18 cellular contexts compared by ENCODE assay signal in the genomic region with DNA sequence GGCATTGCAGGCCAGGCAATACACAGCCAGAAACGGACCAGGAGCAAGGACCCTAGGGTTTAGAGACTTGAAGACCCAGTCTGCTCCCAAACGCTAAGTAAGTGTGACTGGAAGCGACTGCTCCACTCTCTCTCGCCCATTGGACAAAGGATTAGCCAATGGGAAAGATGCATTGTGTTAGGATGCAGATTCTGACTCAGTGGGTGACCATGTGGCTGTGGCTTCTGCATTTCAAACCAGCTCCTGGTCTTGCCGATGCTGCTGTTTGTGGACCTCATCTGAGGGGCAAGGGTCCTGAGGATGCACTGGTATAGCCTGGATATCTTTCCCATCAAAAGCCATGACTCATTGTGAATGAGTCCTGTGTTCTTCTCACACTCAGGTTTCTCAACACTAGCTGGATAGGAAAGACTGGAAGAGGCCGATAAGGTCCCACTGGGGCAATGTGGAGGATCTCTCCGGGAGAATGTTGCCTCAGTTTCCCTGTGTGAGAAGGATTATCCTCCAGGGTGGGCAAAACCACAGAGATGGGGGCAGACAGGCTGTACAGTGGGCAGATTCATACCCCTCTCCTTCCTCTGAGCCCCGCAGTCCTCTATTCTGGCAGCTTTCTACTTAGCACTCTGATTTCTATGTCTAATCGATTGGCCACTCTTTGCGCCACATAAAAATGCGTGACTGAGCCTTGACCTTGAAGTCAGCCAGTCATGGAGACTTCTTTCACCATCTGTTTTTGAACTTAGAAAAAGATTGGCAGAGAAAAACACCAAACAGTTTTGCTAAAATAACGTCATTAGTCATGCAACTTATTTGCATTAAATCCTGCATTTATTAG.
"Had no signal": no experiment of that assay in that cellular context is flagged by ENCODE, and none has a peak within 500 bp of the region (broad histone marks: within the 10 kb centered on the region; RNA-seq: fewer than 3 reads in every experiment).

No MANE protein-coding gene starts in this region.

- H3K9me3 ChIP-seq: adrenal gland, esophagus squamous epithelium, transverse colon, vagina had no signal

- H3K27ac ChIP-seq: adrenal gland, coronary artery, esophagus squamous epithelium, transverse colon, vagina had no signal

- ATAC-seq: natural killer cell treated with Interleukin-12 subunit alpha and Interleukin-12 subunit beta and Interleukin-15 and Interleukin-18, amount 100 ng/mL, for 72 hours; stimulated activated memory B cell treated with anti-CD40 and anti-IgM and Interleukin-4, amounts not matched to agents 10 μg/mL and 1 μg/mL and 100 μg/mL, for 72 hours had no signal

- H3K27ac Mint-ChIP-seq: activated T-cell treated with anti-CD3 and anti-CD28 coated beads, Interleukin-2, amount 50 U/mL, for 24 hours; natural killer cell treated with Interleukin-12 subunit alpha and Interleukin-12 subunit beta and Interleukin-15 and Interleukin-18, amount 100 ng/mL, for 72 hours had no signal

- H3K4me1 ChIP-seq: adrenal gland had no signal

- H3K36me3 ChIP-seq: adrenal gland, esophagus squamous epithelium, transverse colon, vagina had no signal

- H3K27me3 Mint-ChIP-seq: activated T-cell treated with anti-CD3 and anti-CD28 coated beads, Interleukin-2, amount 50 U/mL, for 24 hours; central memory CD8-positive, alpha-beta T cell; natural killer cell treated with Interleukin-12 subunit alpha and Interleukin-12 subunit beta and Interleukin-15 and Interleukin-18, amount 100 ng/mL, for 72 hours; stimulated activated memory B cell treated with anti-CD40 and anti-IgM and Interleukin-4, amounts not matched to agents 10 μg/mL and 1 μg/mL and 100 μg/mL, for 72 hours had no signal

- H3K9me3 Mint-ChIP-seq: activated T-cell treated with anti-CD3 and anti-CD28 coated beads, Interleukin-2, amount 50 U/mL, for 24 hours; central memory CD8-positive, alpha-beta T cell; natural killer cell treated with Interleukin-12 subunit alpha and Interleukin-12 subunit beta and Interleukin-15 and Interleukin-18, amount 100 ng/mL, for 72 hours; stimulated activated memory B cell treated with anti-CD40 and anti-IgM and Interleukin-4, amounts not matched to agents 10 μg/mL and 1 μg/mL and 100 μg/mL, for 72 hours had no signal

- DNase-seq: activated CD4-positive, alpha-beta T cell treated with anti-CD3 and anti-CD28 coated beads for 1 hour; activated CD4-positive, alpha-beta T cell treated with anti-CD3 and anti-CD28 coated beads, Interleukin-2, amount 50 U/mL, for 48 hours; activated effector memory CD4-positive, alpha-beta T cell treated with Interleukin-2 at 50 U/mL for 16 hours; activated naive CD4-positive, alpha-beta T cell treated with anti-CD3 and anti-CD28 coated beads, Interleukin-2, amount 50 U/mL, for 16 hours; activated T-cell treated with anti-CD3 and anti-CD28 coated beads, Interleukin-2, amount 50 U/mL, for 24 hours; adrenal gland; esophagus squamous epithelium; hypothalamus; left ventricle myocardium superior; mesendoderm; stimulated activated CD4-positive, alpha-beta T cell treated with anti-CD3 and anti-CD28 coated beads, Interleukin-2, amount 100 ng/mL, for 48 hours; substantia nigra; transverse colon had no signal

- H3K4me3 ChIP-seq: adrenal gland, coronary artery, esophagus squamous epithelium, transverse colon, vagina had no signal

- H3K4me3 Mint-ChIP-seq: activated T-cell treated with anti-CD3 and anti-CD28 coated beads, Interleukin-2, amount 50 U/mL, for 24 hours; central memory CD8-positive, alpha-beta T cell; natural killer cell treated with Interleukin-12 subunit alpha and Interleukin-12 subunit beta and Interleukin-15 and Interleukin-18, amount 100 ng/mL, for 72 hours; stimulated activated memory B cell treated with anti-CD40 and anti-IgM and Interleukin-4, amounts not matched to agents 10 μg/mL and 1 μg/mL and 100 μg/mL, for 72 hours had no signal

- H3K36me3 Mint-ChIP-seq: natural killer cell treated with Interleukin-12 subunit alpha and Interleukin-12 subunit beta and Interleukin-15 and Interleukin-18, amount 100 ng/mL, for 72 hours; stimulated activated memory B cell treated with anti-CD40 and anti-IgM and Interleukin-4, amounts not matched to agents 10 μg/mL and 1 μg/mL and 100 μg/mL, for 72 hours had no signal

- H3K27me3 ChIP-seq: adrenal gland, esophagus squamous epithelium, transverse colon, vagina had no signal
